ENCODE assay signal across 39 cellular contexts in genomic region chr10:17974505-17974904, GRCh38. TPM values are rescaled to one million over a fixed set of nuclear protein-coding genes. Genes with fewer than 3 reads are reported as not detected.
"Had no signal": no experiment of that assay in that cellular context is flagged by ENCODE, and none has a peak within 500 bp of the region (broad histone marks: within the 10 kb centered on the region; RNA-seq: fewer than 3 reads in every experiment).

No MANE protein-coding gene starts in this region.

- H3K27ac ChIP-seq: adrenal gland, body of pancreas, brain microvascular endothelial cell, breast epithelium, VCaP had no signal

- H3K4me1 ChIP-seq: adrenal gland, body of pancreas, breast epithelium had no signal

- H3K9me3 Mint-ChIP-seq: activated CD4-positive, alpha-beta T cell treated with anti-CD3 and anti-CD28 coated beads, Interleukin-2, amount 10 ng/mL, durations not matched to agents 24 days and 14 days had no signal

- H3K27me3 Mint-ChIP-seq: activated CD4-positive, alpha-beta memory T cell treated with anti-CD3 and anti-CD28 coated beads for 36 hours; activated CD4-positive, alpha-beta T cell treated with anti-CD3 and anti-CD28 coated beads, Interleukin-2, amount 10 ng/mL, durations not matched to agents 24 days and 14 days; activated naive CD8-positive, alpha-beta T cell treated with anti-CD3 and anti-CD28 coated beads for 36 hours had no signal

- H3K27ac Mint-ChIP-seq: activated B cell treated with CpG ODN at 0.5 μM for 24 hours; activated CD4-positive, alpha-beta memory T cell treated with anti-CD3 and anti-CD28 coated beads for 36 hours; activated CD4-positive, alpha-beta T cell treated with anti-CD3 and anti-CD28 coated beads, Interleukin-2, amount 10 ng/mL, durations not matched to agents 24 days and 14 days; activated CD8-positive, alpha-beta T cell treated with anti-CD3 and anti-CD28 coated beads for 36 hours; activated naive CD4-positive, alpha-beta T cell treated with anti-CD3 and anti-CD28 coated beads for 36 hours; activated naive CD4-positive, alpha-beta T cell treated with anti-CD3 and anti-CD28 coated beads, Interleukin-2, amount 50 U/mL, for 72 hours; activated naive CD8-positive, alpha-beta T cell treated with anti-CD3 and anti-CD28 coated beads for 36 hours; activated T-cell treated with anti-CD3 and anti-CD28 coated beads, Interleukin-2, amount 50 U/mL, for 72 hours; activated T-helper 1 cell treated with anti-CD3 and anti-CD28 coated beads, Interleukin-12 subunit alpha, Interleukin-12 subunit beta, Interleukin-2, Interleukin-4 antibody, amounts not matched to agents 30 ng/mL and 10 ng/mL and 1 ng/mL, durations not matched to agents 14 hours and 24 hours and 36 hours; activated T-helper 17 cell treated with anti-CD3 and anti-CD28 coated beads, Interleukin-2, amount 50 U/mL, for 72 hours; T-cell; T-helper 17 cell had no signal

- ATAC-seq: activated CD8-positive, alpha-beta T cell treated with anti-CD3 and anti-CD28 coated beads for 36 hours; activated naive CD4-positive, alpha-beta T cell treated with anti-CD3 and anti-CD28 coated beads, Interleukin-2, amount 50 U/mL, for 72 hours; activated T-cell treated with anti-CD3 and anti-CD28 coated beads, Interleukin-2, amount 50 U/mL, for 4 hours; activated T-cell treated with anti-CD3 and anti-CD28 coated beads, Interleukin-2, amount 50 U/mL, for 72 hours; activated T-helper 17 cell treated with anti-CD3 and anti-CD28 coated beads, Interleukin-2, amount 50 U/mL, for 72 hours; body of pancreas; T-cell; T-helper 17 cell had no signal

- DNase-seq: activated B cell treated with CpG ODN at 0.5 μM for 24 hours; activated CD4-positive, alpha-beta memory T cell treated with anti-CD3 and anti-CD28 coated beads for 36 hours; activated CD4-positive, alpha-beta T cell treated with anti-CD3 and anti-CD28 coated beads for 4 hours; activated CD4-positive, alpha-beta T cell treated with anti-CD3 and anti-CD28 coated beads, Interleukin-2, amount 10 ng/mL, durations not matched to agents 24 days and 14 days; activated CD4-positive, alpha-beta T cell treated with anti-CD3 and anti-CD28 coated beads, Interleukin-2, amount 50 U/mL, for 1 hour; activated CD4-positive, alpha-beta T cell treated with anti-CD3 and anti-CD28 coated beads, Interleukin-2, amount 50 U/mL, for 4 hours; activated CD4-positive, CD25-positive, alpha-beta regulatory T cell treated with anti-CD3 and anti-CD28 coated beads, Interleukin-2, amount 50 U/mL, for 72 hours; activated CD8-positive, alpha-beta memory T cell treated with anti-CD3 and anti-CD28 coated beads, Interleukin-2, amount 50 U/mL, for 4 hours; activated CD8-positive, alpha-beta T cell treated with anti-CD3 and anti-CD28 coated beads for 36 hours; activated effector memory CD4-positive, alpha-beta T cell treated with anti-CD3 and anti-CD28 coated beads, Interleukin-2, amount 50 U/mL, for 16 hours; activated gamma-delta T cell treated with Interleukin-2 at 50 U/mL for 16 hours; activated naive CD4-positive, alpha-beta T cell; activated naive CD4-positive, alpha-beta T cell treated with anti-CD3 and anti-CD28 coated beads for 36 hours; activated naive CD4-positive, alpha-beta T cell treated with anti-CD3 and anti-CD28 coated beads, Interleukin-2, amount 50 U/mL, for 16 hours; activated naive CD8-positive, alpha-beta T cell treated with anti-CD3 and anti-CD28 coated beads for 36 hours; activated T-cell treated with anti-CD3 and anti-CD28 coated beads for 4 hours; activated T-cell treated with anti-CD3 and anti-CD28 coated beads, Interleukin-2, amount 50 U/mL, for 1 hour; activated T-cell treated with anti-CD3 and anti-CD28 coated beads, Interleukin-2, amount 50 U/mL, for 4 hours; activated T-cell treated with anti-CD3 and anti-CD28 coated beads, Interleukin-2, amount 50 U/mL, for 72 hours; adrenal gland; amniotic stem cell; aorta; body of pancreas; brain microvascular endothelial cell; central memory CD4-positive, alpha-beta T cell; T-cell; T-helper 17 cell; T1000 had no signal

- H3K27me3 ChIP-seq: adrenal gland, body of pancreas, brain microvascular endothelial cell, breast epithelium had no signal

- FAIRE-seq: astrocyte, TTC549 had no signal

- H3K4me3 Mint-ChIP-seq: activated B cell treated with CpG ODN at 0.5 μM for 24 hours; activated CD4-positive, alpha-beta memory T cell treated with anti-CD3 and anti-CD28 coated beads for 36 hours; activated CD4-positive, alpha-beta T cell treated with anti-CD3 and anti-CD28 coated beads, Interleukin-2, amount 10 ng/mL, durations not matched to agents 24 days and 14 days; activated CD8-positive, alpha-beta T cell treated with anti-CD3 and anti-CD28 coated beads for 36 hours; activated naive CD4-positive, alpha-beta T cell treated with anti-CD3 and anti-CD28 coated beads for 36 hours; activated naive CD8-positive, alpha-beta T cell treated with anti-CD3 and anti-CD28 coated beads for 36 hours; activated T-cell treated with anti-CD3 and anti-CD28 coated beads, Interleukin-2, amount 50 U/mL, for 4 hours; activated T-cell treated with anti-CD3 and anti-CD28 coated beads, Interleukin-2, amount 50 U/mL, for 72 hours; activated T-helper 1 cell treated with anti-CD3 and anti-CD28 coated beads, Interleukin-12 subunit alpha, Interleukin-12 subunit beta, Interleukin-2, Interleukin-4 antibody, amounts not matched to agents 30 ng/mL and 10 ng/mL and 1 ng/mL, durations not matched to agents 14 hours and 24 hours and 36 hours; activated T-helper 17 cell treated with anti-CD3 and anti-CD28 coated beads, Interleukin-2, amount 50 U/mL, for 72 hours; T-cell; T-helper 17 cell had no signal

- H3K4me1 Mint-ChIP-seq: activated B cell treated with CpG ODN at 0.5 μM for 24 hours; activated CD4-positive, alpha-beta T cell treated with anti-CD3 and anti-CD28 coated beads, Interleukin-2, amount 10 ng/mL, durations not matched to agents 24 days and 14 days; activated naive CD8-positive, alpha-beta T cell treated with anti-CD3 and anti-CD28 coated beads for 36 hours; activated T-helper 17 cell treated with anti-CD3 and anti-CD28 coated beads, Interleukin-2, amount 50 U/mL, for 72 hours; T-cell; T-helper 17 cell had no signal

- H3K36me3 Mint-ChIP-seq: activated CD4-positive, alpha-beta memory T cell treated with anti-CD3 and anti-CD28 coated beads for 36 hours; activated naive CD4-positive, alpha-beta T cell treated with anti-CD3 and anti-CD28 coated beads, Interleukin-2, amount 50 U/mL, for 72 hours; activated naive CD8-positive, alpha-beta T cell treated with anti-CD3 and anti-CD28 coated beads for 36 hours; T-cell had no signal

- H3K9me3 ChIP-seq: body of pancreas, breast epithelium had no signal

- H3K4me3 ChIP-seq: adrenal gland, body of pancreas, breast epithelium had no signal

- H3K36me3 ChIP-seq: adrenal gland, brain microvascular endothelial cell, breast epithelium had no signal

RNA-seq across cellular contexts. Expression of gene SLC39A12, which starts 22.8 kb away (rescaled TPM):
- total RNA-seq: activated B cell treated with CpG ODN at 0.5 μM for 24 hours; activated CD4-positive, alpha-beta memory T cell treated with anti-CD3 and anti-CD28 coated beads for 36 hours; activated CD4-positive, alpha-beta T cell treated with anti-CD3 and anti-CD28 coated beads, Interleukin-2, amount 10 ng/mL, durations not matched to agents 24 days and 14 days; activated CD8-positive, alpha-beta memory T cell treated with anti-CD3 and anti-CD28 coated beads for 36 hours; activated CD8-positive, alpha-beta T cell treated with anti-CD3 and anti-CD28 coated beads for 36 hours; activated naive CD4-positive, alpha-beta T cell treated with anti-CD3 and anti-CD28 coated beads for 36 hours; activated naive CD4-positive, alpha-beta T cell treated with anti-CD3 and anti-CD28 coated beads, Interleukin-2, amount 50 U/mL, for 72 hours; activated naive CD8-positive, alpha-beta T cell treated with anti-CD3 and anti-CD28 coated beads for 36 hours; activated T-cell treated with anti-CD3 and anti-CD28 coated beads, Interleukin-2, amount 50 U/mL, for 4 hours; activated T-cell treated with anti-CD3 and anti-CD28 coated beads, Interleukin-2, amount 50 U/mL, for 72 hours; activated T-helper 1 cell treated with anti-CD3 and anti-CD28 coated beads, Interleukin-12 subunit alpha, Interleukin-12 subunit beta, Interleukin-2, Interleukin-4 antibody, amounts not matched to agents 30 ng/mL and 10 ng/mL and 1 ng/mL, durations not matched to agents 14 hours and 24 hours and 36 hours; activated T-helper 17 cell treated with anti-CD3 and anti-CD28 coated beads, Interleukin-2, amount 50 U/mL, for 72 hours; astrocyte; body of pancreas; cardiac septum; T-cell; T-helper 1 cell treated with Interleukin-12 subunit alpha and Interleukin-12 subunit beta and Interleukin-4 antibody, amounts not matched to agents 30 ng/mL and 1 ng/mL, for 36 hours; T-helper 17 cell; T-helper 2 cell treated with Interferon-gamma antibody and Interleukin-4, amounts not matched to agents 100 ng/mL and 5 ng/mL, for 36 hours had no signal
- polyA plus RNA-seq: aorta had no signal
